Comparison of ENCODE assay signal across 8 cellular contexts in genomic region chr2:54838585-54839035, GRCh38.
DNase-seq lines count a peak whose midpoint lies in the region; FAIRE-seq and TF ChIP-seq lines count a peak whose summit lies in the region.

No MANE protein-coding gene starts in this region.

- DNase-seq in GM12865 (ENCODE audit: low read depth) (peak; percentile 77), HFFc6 (peak; percentile 47), NCI-H1694 (lab: John Stamatoyannopoulos, UW) (peak; percentile 87), MCF 10A (ENCODE audit: unreplicated experiment) (peak; percentile 81), GF-D8 (lab: John Stamatoyannopoulos, UW) (no peak)
- DNase-seq in stimulated activated CD4-positive, alpha-beta T cell treated with anti-CD3 and anti-CD28 coated beads, Interleukin-1b, Interleukin-23, amount 100 ng/mL, for 4 hours (ENCODE audit: low read depth in 2 of 2): peak; percentile 47 to 66

- H3K9me3 Mint-ChIP-seq in HFFc6: no peaks in the 10 kb centered on the region
- H3K9me3 Mint-ChIP-seq in MCF 10A (ENCODE audit: unreplicated experiment): no peaks in the 10 kb centered on the region

- H3K4me3 Mint-ChIP-seq in HFFc6 (no peak overlapping the region), MCF 10A (ENCODE audit: unreplicated experiment) (no peak overlapping the region)

- intact Hi-C loops in MCF 10A (cut with micrococcal nuclease): loop anchor here (1.0 to 5.0 kb wide), 6 partner anchors 82 to 732 kb away; partner anchors contain the start of gene EML6

- POLR2A ChIA-PET in MCF 10A (lab: Yijun Ruan, JAX): interaction anchor here (0.7 to 1.9 kb wide), 8 partner anchors 19 to 1093 kb away, joined by 3 to 9 read pairs (median 3); partner anchors contain the start of gene EML6

- peak; percentile 47 for FAIRE-seq in islet of Langerhans (lab: Jason Lieb, UNC)

- TF ChIP-seq CTCF in GM12865 (IDR thresholded peaks at IDR 0.05; ENCODE audit: insufficient read depth, low read depth, low read length, missing control alignments) (peak; percentile 90), HFFc6 (IDR thresholded peaks at IDR 0.05) (peak; percentile 96), VCaP (conservative IDR thresholded peaks at IDR 0.05) (peak; percentile 90), MCF 10A (IDR thresholded peaks at IDR 0.05; ENCODE audit: unreplicated experiment) (peak; percentile 80)

- no peak overlapping the region for H3K27ac Mint-ChIP-seq in HFFc6
- no peak overlapping the region for H3K27ac Mint-ChIP-seq in MCF 10A (ENCODE audit: low read depth, unreplicated experiment)

- H3K27me3 Mint-ChIP-seq in HFFc6 (ENCODE audit: insufficient read depth) (peaks cover 9% of the 10 kb centered on the region), MCF 10A (ENCODE audit: insufficient read depth, unreplicated experiment) (no peaks in the 10 kb centered on the region)

- peak overlapping the region; percentile 95 for H3K27ac ChIP-seq in VCaP

- peaks cover 6% of the 10 kb centered on the region; the same call in 1 of the 2 replicates for H3K4me1 Mint-ChIP-seq in HFFc6 (ENCODE audit: low read depth)
- peaks cover 4% of the 10 kb centered on the region for H3K4me1 Mint-ChIP-seq in MCF 10A (ENCODE audit: insufficient read depth, unreplicated experiment)

- no peaks in the 10 kb centered on the region for H3K36me3 Mint-ChIP-seq in HFFc6 (ENCODE audit: low read depth)
- no peaks in the 10 kb centered on the region for H3K36me3 Mint-ChIP-seq in MCF 10A (ENCODE audit: insufficient read depth, unreplicated experiment)

- BruUV-seq in MCF 10A (replicated peaks; lab: Mats Ljungman, UMichigan): no TSS peak

- CTCF ChIA-PET in MCF 10A (lab: Yijun Ruan, JAX): interaction anchor here (0.5 to 4.6 kb wide), 46 partner anchors 9 to 836 kb away, joined by 3 to 40 read pairs (median 4); partner anchors contain the start of gene EML6

- no peak overlapping the region for H3K4me3 ChIP-seq in GM12865 (ENCODE audit: low read depth, low read length)
